Comparison of ENCODE assay signal across 10 cellular contexts in genomic region chr11:126561327-126561893, GRCh38.
DNase-seq lines count a peak whose midpoint lies in the region; ATAC-seq, FAIRE-seq and TF ChIP-seq lines count a peak whose summit lies in the region.
"Had no signal": no experiment of that assay in that cellular context is flagged by ENCODE, and none has a peak within 500 bp of the region (broad histone marks: within the 10 kb centered on the region; RNA-seq: fewer than 3 reads in every experiment).

No MANE protein-coding gene starts in this region.

- in situ Hi-C loops in HepG2 (cut with HindIII; ENCODE audit: extremely low pct_ligation_motif_present, low pct_unique_long_range_greater_than_20kb): no loop called here

- no TSS peak for BruUV-seq in Calu3 (replicated peaks; lab: Mats Ljungman, UMichigan)
- no TSS peak for BruUV-seq in HepG2 (replicated peaks; lab: Mats Ljungman, UMichigan)

- no peaks in the 10 kb centered on the region for H3K36me3 Mint-ChIP-seq in Calu3 (ENCODE audit: insufficient read depth, unreplicated experiment)
- H3K36me3 Mint-ChIP-seq in activated naive CD8-positive, alpha-beta T cell treated with anti-CD3 and anti-CD28 coated beads for 36 hours: no peaks in the 10 kb centered on the region
- H3K36me3 Mint-ChIP-seq in activated T-cell treated with anti-CD3 and anti-CD28 coated beads, Interleukin-2, amount 50 U/mL, for 4 hours (ENCODE audit: insufficient read depth): no peaks in the 10 kb centered on the region
- H3K36me3 Mint-ChIP-seq: activated naive CD8-positive, alpha-beta T cell had no signal

- no peak overlapping the region for H3K27ac Mint-ChIP-seq in Calu3 (ENCODE audit: unreplicated experiment)
- no peak overlapping the region for H3K27ac Mint-ChIP-seq in activated naive CD8-positive, alpha-beta T cell treated with anti-CD3 and anti-CD28 coated beads for 36 hours
- H3K27ac Mint-ChIP-seq: activated naive CD8-positive, alpha-beta T cell had no signal

- no peak for TF ChIP-seq RAD21 in HepG2 (CRISPR knock-in tag; IDR thresholded peaks at IDR 0.05)

- no peak overlapping the region for H3K4me3 Mint-ChIP-seq in Calu3 (ENCODE audit: low read depth, unreplicated experiment)
- H3K4me3 Mint-ChIP-seq in activated naive CD8-positive, alpha-beta T cell treated with anti-CD3 and anti-CD28 coated beads for 36 hours: no peak overlapping the region
- H3K4me3 Mint-ChIP-seq in activated T-cell treated with anti-CD3 and anti-CD28 coated beads, Interleukin-2, amount 50 U/mL, for 4 hours: no peak overlapping the region
- H3K4me3 Mint-ChIP-seq: activated naive CD8-positive, alpha-beta T cell had no signal

- H3K4me1 Mint-ChIP-seq in Calu3 (ENCODE audit: low read depth, unreplicated experiment): no peaks in the 10 kb centered on the region
- no peaks in the 10 kb centered on the region for H3K4me1 Mint-ChIP-seq in activated naive CD8-positive, alpha-beta T cell treated with anti-CD3 and anti-CD28 coated beads for 36 hours
- no peaks in the 10 kb centered on the region for H3K4me1 Mint-ChIP-seq in activated T-cell treated with anti-CD3 and anti-CD28 coated beads, Interleukin-2, amount 50 U/mL, for 4 hours (ENCODE audit: low read depth)

- no peak overlapping the region for H3K4me3 ChIP-seq in HepG2 (replicated peaks in 1 of 3; ENCODE audit: insufficient read depth in 1 of 3, low read depth in 2 of 3, low read length in 3 of 3)
- H3K4me3 ChIP-seq: skin epidermis had no signal

- 5% methylated on average over 8 of the region's 8 CpGs for WGBS in HepG2 (ENCODE audit: low lambda C conversion rate)

- H2AFZ ChIP-seq in HepG2 (ENCODE audit: low read length): no peak overlapping the region

- TF ChIP-seq POLR2A in HepG2 (IDR thresholded peaks at IDR 0.05; ENCODE audit: insufficient read depth in 1 of 2, low read depth in 2 of 2, low read length in 2 of 2): no peak

- no peak for TF ChIP-seq EP300 in HepG2 (IDR thresholded peaks at IDR 0.05; ENCODE audit: low read depth in 2 of 2, low read length in 2 of 2)
- TF ChIP-seq EP300 in HepG2 (CRISPR knock-in tag; IDR thresholded peaks at IDR 0.05; ENCODE audit: borderline replicate concordance): no peak

- DNase-seq in Calu3 (peak; percentile 32), HT1080 (ENCODE audit: low read depth) (peak; percentile 32), HepG2 (ENCODE audit: low spot score) (peak; percentile 34), omental fat pad (ENCODE audit: low spot score) (no peak), NCI-H2227 (lab: John Stamatoyannopoulos, UW; ENCODE audit: unreplicated experiment) (no peak), NCI-H128 (lab: John Stamatoyannopoulos, UW; ENCODE audit: unreplicated experiment) (no peak)
- peak; percentile 2 for DNase-seq in activated naive CD8-positive, alpha-beta T cell treated with anti-CD3 and anti-CD28 coated beads for 36 hours
- DNase-seq in activated T-cell treated with anti-CD3 and anti-CD28 coated beads, Interleukin-2, amount 50 U/mL, for 4 hours: no peak

- no peaks in the 10 kb centered on the region for H3K9me3 Mint-ChIP-seq in Calu3 (ENCODE audit: low read depth, unreplicated experiment)
- no peaks in the 10 kb centered on the region for H3K9me3 Mint-ChIP-seq in activated naive CD8-positive, alpha-beta T cell treated with anti-CD3 and anti-CD28 coated beads for 36 hours
- H3K9me3 Mint-ChIP-seq in activated T-cell treated with anti-CD3 and anti-CD28 coated beads, Interleukin-2, amount 50 U/mL, for 4 hours: peaks cover 5% of the 10 kb centered on the region

- no peak for FAIRE-seq in HepG2 (lab: Jason Lieb, UNC)

- H3K4me1 ChIP-seq in HepG2 (ENCODE audit: insufficient read depth, low read length): no peaks in the 10 kb centered on the region

- H3K36me3 ChIP-seq in HepG2 (replicated peaks in 1 of 2; ENCODE audit: control insufficient read depth in 1 of 2, insufficient read depth in 2 of 2, low read length in 2 of 2): no peaks in the 10 kb centered on the region

- intact Hi-C loops in Calu3 (cut with micrococcal nuclease; ENCODE audit: unreplicated experiment): no loop called here
- intact Hi-C loops in HepG2 (cut with micrococcal nuclease; ENCODE audit: unreplicated experiment): no loop called here

- no peaks in the 10 kb centered on the region for H4K20me1 ChIP-seq in HepG2 (ENCODE audit: insufficient read depth, low read length)

- no peak overlapping the region for H3K27ac ChIP-seq in HepG2 (ENCODE audit: extremely low read length, insufficient read depth, low read length)
- H3K27ac ChIP-seq: skin epidermis had no signal

- H3K4me2 ChIP-seq in HepG2 (ENCODE audit: low read depth, low read length): no peak overlapping the region

- POLR2A ChIA-PET in HepG2 (lab: Yijun Ruan, JAX): no interaction called here

- H3K27me3 ChIP-seq in HepG2 (ENCODE audit: control insufficient read depth in 1 of 2, insufficient read depth in 2 of 2, low read length in 2 of 2): no peaks in the 10 kb centered on the region

- H3K27me3 Mint-ChIP-seq in Calu3 (ENCODE audit: unreplicated experiment): peaks cover 35% of the 10 kb centered on the region
- H3K27me3 Mint-ChIP-seq in activated naive CD8-positive, alpha-beta T cell treated with anti-CD3 and anti-CD28 coated beads for 36 hours: peaks cover 7% of the 10 kb centered on the region
- H3K27me3 Mint-ChIP-seq in activated T-cell treated with anti-CD3 and anti-CD28 coated beads, Interleukin-2, amount 50 U/mL, for 4 hours (ENCODE audit: low read depth): peaks cover 8% of the 10 kb centered on the region

- TF ChIP-seq CTCF in Calu3 (IDR thresholded peaks at IDR 0.05; ENCODE audit: unreplicated experiment) (no peak), HepG2 (CRISPR knock-in tag; IDR thresholded peaks at IDR 0.05) (no peak), omental fat pad (IDR thresholded peaks at IDR 0.05) (no peak)

- no peaks in the 10 kb centered on the region for H3K79me2 ChIP-seq in HepG2 (ENCODE audit: insufficient read depth, low read length)

- no peaks in the 10 kb centered on the region for H3K9me3 ChIP-seq in HepG2 (ENCODE audit: low read length)

- ATAC-seq in HepG2: peak; percentile 39; the same call in 1 of the 3 replicates
- ATAC-seq in omental fat pad (ENCODE audit: low FRiP score): no peak
- ATAC-seq in activated T-cell treated with anti-CD3 and anti-CD28 coated beads, Interleukin-2, amount 50 U/mL, for 4 hours: no peak

- H3K9ac ChIP-seq in HepG2 (ENCODE audit: insufficient read depth, low read depth, low read length): no peak overlapping the region

- CTCF ChIA-PET in Calu3 (lab: Charles Lee) (interaction anchor here (0.6 to 0.7 kb wide), 2 partner anchors 17 to 81 kb away, joined by 3 read pairs; no protein-coding TSS in a partner anchor), HepG2 (lab: Yijun Ruan, JAX; ENCODE audit: low intra/inter-chr PET ratio, low total read pairs) (no interaction called here)

TF ChIP-seq in HepG2, 621 proteins besides CTCF, POLR2A, EP300 and RAD21 (continues in another document):
- TF ChIP-seq TCF7L2 (IDR thresholded peaks at IDR 0.05; ENCODE audit: low read depth, low read length): no peak
- no peak for TF ChIP-seq HNF1B (CRISPR knock-in tag; IDR thresholded peaks at IDR 0.05)
- TF ChIP-seq NFKBIZ (CRISPR knock-in tag; IDR thresholded peaks at IDR 0.05): no peak
- no peak for TF ChIP-seq ZNF652 (CRISPR knock-in tag; IDR thresholded peaks at IDR 0.05; ENCODE audit: borderline replicate concordance, low read depth)
- TF ChIP-seq ZNF460 (CRISPR knock-in tag; IDR thresholded peaks at IDR 0.05; ENCODE audit: borderline replicate concordance): no peak
- no peak for TF ChIP-seq YEATS4 (CRISPR knock-in tag; IDR thresholded peaks at IDR 0.05; ENCODE audit: borderline replicate concordance)
- no peak for TF ChIP-seq KMT2B (CRISPR knock-in tag; IDR thresholded peaks at IDR 0.05)
- no peak for TF ChIP-seq HHEX (CRISPR knock-in tag; IDR thresholded peaks at IDR 0.05)

Comparison
In these comparisons a context has a peak if more than half of its experiments do, and no peak if none do; other contexts are left out.
1. DNase-seq: peak in Calu3 (single experiment), HT1080 (single experiment), activated naive CD8-positive, alpha-beta T cell treated with anti-CD3 and anti-CD28 coated beads for 36 hours (single experiment) and HepG2 (single experiment); none in omental fat pad (single experiment), NCI-H2227 (single experiment), NCI-H128 (single experiment) and activated T-cell treated with anti-CD3 and anti-CD28 coated beads, Interleukin-2, amount 50 U/mL, for 4 hours (single experiment).